In the genomic region with DNA sequence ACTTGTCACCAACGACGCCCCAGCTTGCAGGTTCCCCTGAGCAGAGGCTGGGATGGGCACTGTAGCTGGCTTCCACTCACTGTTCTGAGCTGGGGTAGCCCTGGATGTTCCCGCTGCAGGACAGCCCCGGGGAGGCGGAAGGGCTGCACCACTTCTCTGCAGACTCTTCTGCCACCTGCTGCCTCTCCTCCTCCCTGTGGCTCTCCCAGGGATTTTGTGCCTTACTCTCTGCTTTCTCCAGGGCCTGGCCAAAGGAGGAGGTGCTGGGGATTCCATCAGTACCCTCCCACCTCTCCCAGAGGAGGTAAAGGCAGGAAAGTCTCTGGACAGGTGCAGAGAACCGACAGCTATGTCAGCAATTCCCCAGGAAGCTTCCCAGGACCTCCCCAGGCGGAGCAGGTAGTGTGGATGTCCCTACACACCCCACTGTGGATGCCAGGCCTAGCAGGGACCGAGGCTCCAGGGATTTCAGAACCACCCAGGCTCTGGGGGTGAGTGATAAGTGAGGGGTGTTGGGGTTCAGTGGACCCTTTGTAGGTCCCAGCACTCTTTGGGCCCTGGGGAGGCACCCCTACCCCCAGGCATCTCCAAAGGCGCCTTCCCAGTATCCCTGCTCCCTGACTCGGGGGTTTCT, we compare ENCODE assay signal across 30 cellular contexts. TPM values are rescaled to one million over a fixed set of nuclear protein-coding genes. Genes with fewer than 3 reads are reported as not detected.
DNase-seq lines count a peak whose midpoint lies in the region; ATAC-seq and TF ChIP-seq lines count a peak whose summit lies in the region.
"Had no signal": no experiment of that assay in that cellular context is flagged by ENCODE, and none has a peak within 500 bp of the region (broad histone marks: within the 10 kb centered on the region; RNA-seq: fewer than 3 reads in every experiment).

No MANE protein-coding gene starts in this region.

- H3K9ac ChIP-seq in colonic mucosa (ENCODE audit: low read depth in 2 of 2, low read length in 2 of 2): no peak overlapping the region
- no peak overlapping the region for H3K9ac ChIP-seq in mesenchymal stem cell (ENCODE audit: low read length)
- H3K9ac ChIP-seq: KMS-11 had no signal

- no peak overlapping the region for H2AK5ac ChIP-seq in mesenchymal stem cell (ENCODE audit: low read length, severe bottlenecking)

- H3K4me3 ChIP-seq in left ventricle myocardium inferior (no peak overlapping the region), colonic mucosa (no peak overlapping the region), psoas muscle (no peak overlapping the region), uterus (no peak overlapping the region), mesenchymal stem cell (ENCODE audit: insufficient read depth in 1 of 2, low read depth in 1 of 2, low read length in 2 of 2) (no peak overlapping the region)
- H3K4me3 ChIP-seq: spleen had no signal

- H2BK15ac ChIP-seq in mesenchymal stem cell (ENCODE audit: low read depth, poor library complexity, severe bottlenecking): no peak overlapping the region

- no peak overlapping the region for H2BK12ac ChIP-seq in mesenchymal stem cell (ENCODE audit: low read length in 2 of 2)

- H3K18ac ChIP-seq in mesenchymal stem cell (ENCODE audit: low read depth in 1 of 2, low read length in 2 of 2): no peak overlapping the region

- H3K27ac ChIP-seq in left ventricle myocardium inferior (replicated peaks) (peak overlapping the region; percentile 90), colonic mucosa (peak overlapping the region; percentile 66), psoas muscle (peak overlapping the region; percentile 89), uterus (peak overlapping the region; percentile 92 to 96), mesenchymal stem cell (ENCODE audit: low read length, poor library complexity, severe bottlenecking) (no peak overlapping the region)
- H3K27ac ChIP-seq: KMS-11 had no signal

- H3K14ac ChIP-seq in mesenchymal stem cell (ENCODE audit: low read length in 2 of 2): no peak overlapping the region

- no peak for DNase-seq in left ventricle myocardium inferior
- DNase-seq in left cardiac atrium: no peak
- DNase-seq in colonic mucosa: no peak
- DNase-seq in psoas muscle: peak in 1 of 2 donors; percentile 49
- no peak for DNase-seq in uterus
- no peak for DNase-seq in mesenchymal stem cell
- no peak for DNase-seq in NCI-H1092 (lab: John Stamatoyannopoulos, UW)
- DNase-seq: ACHN; activated CD4-positive, alpha-beta memory T cell treated with anti-CD3 and anti-CD28 coated beads for 36 hours; activated CD4-positive, CD25-positive, alpha-beta regulatory T cell; activated naive CD4-positive, alpha-beta T cell treated with Interleukin-2 at 50 U/mL for 16 hours; amygdala; central memory CD4-positive, alpha-beta T cell; effector CD4-positive, alpha-beta T cell; NCI-H1048; NCI-H2029; NCI-H226; stimulated activated CD4-positive, alpha-beta T cell treated with anti-CD3 and anti-CD28 coated beads, Interleukin-4, amount 100 ng/mL, for 4 hours; T-helper 9 cell had no signal

- H3K27me3 ChIP-seq in left ventricle myocardium inferior (ENCODE audit: low read depth): no peaks in the 10 kb centered on the region
- no peaks in the 10 kb centered on the region for H3K27me3 ChIP-seq in colonic mucosa
- no peaks in the 10 kb centered on the region for H3K27me3 ChIP-seq in psoas muscle (ENCODE audit: insufficient read depth in 3 of 3, low read length in 2 of 3)
- no peaks in the 10 kb centered on the region for H3K27me3 ChIP-seq in uterus
- H3K27me3 ChIP-seq in mesenchymal stem cell (ENCODE audit: control insufficient read depth in 1 of 2, insufficient read depth in 1 of 2, low read length in 2 of 2): peaks cover 0 to 24% of the 10 kb centered on the region in 2 experiments

- no peak overlapping the region for H4K91ac ChIP-seq in mesenchymal stem cell (ENCODE audit: low read length)

- TF ChIP-seq CTCF in left ventricle myocardium inferior (IDR thresholded peaks at IDR 0.05; ENCODE audit: borderline replicate concordance): peak; percentile 13
- TF ChIP-seq CTCF in colonic mucosa (IDR thresholded peaks at IDR 0.05): no peak
- TF ChIP-seq CTCF in psoas muscle (IDR thresholded peaks at IDR 0.05): no peak
- TF ChIP-seq CTCF in uterus (IDR thresholded peaks at IDR 0.05): no peak

- peaks cover 38% of the 10 kb centered on the region for H3K36me3 ChIP-seq in left ventricle myocardium inferior
- H3K36me3 ChIP-seq in colonic mucosa: no peaks in the 10 kb centered on the region
- H3K36me3 ChIP-seq in psoas muscle (ENCODE audit: insufficient read depth in 1 of 2, low read depth in 1 of 2): peaks cover 0 to 48% of the 10 kb centered on the region in 2 donors
- H3K36me3 ChIP-seq in uterus: no peaks in the 10 kb centered on the region
- H3K36me3 ChIP-seq in mesenchymal stem cell (ENCODE audit: control insufficient read depth in 1 of 2, insufficient read depth in 2 of 2, low read depth in 1 of 2, low read length in 2 of 2): peaks cover 0 to 84% of the 10 kb centered on the region in 2 experiments

- H3K23ac ChIP-seq in mesenchymal stem cell (ENCODE audit: low read length in 2 of 2): no peak overlapping the region

- ATAC-seq in left cardiac atrium (no peak), psoas muscle (no peak), HG03439 (IDR thresholded peaks at IDR 0.05; ENCODE audit: unreplicated experiment) (no peak)
- ATAC-seq: SK-N-SH treated with all-trans-retinoic acid at 6 μM for 48 hours had no signal

- no peak overlapping the region for H3K4me2 ChIP-seq in mesenchymal stem cell (ENCODE audit: low read length, poor library complexity, severe bottlenecking)
- H3K4me2 ChIP-seq: KMS-11 had no signal

- H2AFZ ChIP-seq in mesenchymal stem cell (ENCODE audit: low read depth, low read length): no peak overlapping the region

- 72 to 77% (median 74%) methylated on average over 10 of the region's 10 CpGs for WGBS in psoas muscle, 3 donors
- WGBS in mesenchymal stem cell: 91% methylated on average over 9 of the region's 10 CpGs

- H2BK120ac ChIP-seq in mesenchymal stem cell (ENCODE audit: low read depth, low read length): no peak overlapping the region

- no peak for TF ChIP-seq POLR2A in uterus (IDR thresholded peaks at IDR 0.05)

- intact Hi-C loops in left ventricle myocardium inferior (cut with micrococcal nuclease) (no loop called here), left cardiac atrium (cut with DNase I) (no loop called here), colonic mucosa (cut with DNase I) (no loop called here), psoas muscle (cut with DNase I) (no loop called here), uterus (cut with DNase I; ENCODE audit: low total_unique reads) (no loop called here)

- H2BK5ac ChIP-seq in mesenchymal stem cell (ENCODE audit: low read depth, low read length, poor library complexity, severe bottlenecking): no peak overlapping the region

- no peak overlapping the region for H4K8ac ChIP-seq in mesenchymal stem cell (ENCODE audit: low read length)

- H3K4me1 ChIP-seq in left ventricle myocardium inferior (peaks cover 65% of the 10 kb centered on the region), colonic mucosa (peaks cover 22% of the 10 kb centered on the region), psoas muscle (peaks cover 44% of the 10 kb centered on the region), uterus (peaks cover 0 to 11% of the 10 kb centered on the region in 2 donors), mesenchymal stem cell (ENCODE audit: control insufficient read depth, insufficient read depth, low read depth, low read length) (peaks cover 47% of the 10 kb centered on the region)

- no peak overlapping the region for H3K4ac ChIP-seq in mesenchymal stem cell (ENCODE audit: low read depth in 1 of 2, low read length in 2 of 2)

- H3K9me3 ChIP-seq in left ventricle myocardium inferior (replicated peaks): no peaks in the 10 kb centered on the region
- H3K9me3 ChIP-seq in colonic mucosa: no peaks in the 10 kb centered on the region
- H3K9me3 ChIP-seq in psoas muscle: no peaks in the 10 kb centered on the region
- H3K9me3 ChIP-seq in uterus: no peaks in the 10 kb centered on the region
- no peaks in the 10 kb centered on the region for H3K9me3 ChIP-seq in mesenchymal stem cell (ENCODE audit: control insufficient read depth, low read length)
- H3K9me3 ChIP-seq: spleen had no signal

- H3K79me1 ChIP-seq in mesenchymal stem cell (replicated peaks; ENCODE audit: low read length, poor library complexity, severe bottlenecking): peaks cover 5% of the 10 kb centered on the region

RNA-seq across cellular contexts. Expression of a gene that starts 11.3 kb away (rescaled TPM):
- total RNA-seq in left ventricle myocardium inferior (15.3 TPM), left cardiac atrium (10 to 100 TPM in 1 of 2 donors, 1 to 10 TPM in 1; 9.0 to 21.7 TPM), colonic mucosa (10 to 100 TPM; 21.8 to 33.9 TPM), psoas muscle (10 to 100 TPM in 3 of 4 donors, 1 to 10 TPM in 1; 9.9 to 15.2 (median 14.0) TPM), uterus (10 to 100 TPM in 1 of 4 donors, 1 to 10 TPM in 2, under 1 TPM in 1; under 0.01 to 21.7 (median 3.1) TPM)
- 1 to 10 TPM; 1.0 to 4.4 (median 3.5) TPM for polyA plus RNA-seq in psoas muscle
- polyA plus RNA-seq in mesenchymal stem cell (2013, experiment 1 of 2): 6.2 TPM
- 5.8 TPM for polyA plus RNA-seq in mesenchymal stem cell (2013, experiment 2 of 2)
- polyA plus RNA-seq: CD14-positive monocyte had no signal

RNA-seq across cellular contexts. Expression of a gene that starts 24.3 kb away (rescaled TPM):
- total RNA-seq in left ventricle myocardium inferior (not detected), left cardiac atrium (not detected), colonic mucosa (not detected), psoas muscle (not detected), uterus (not detected)
- polyA plus RNA-seq in psoas muscle: not detected
- not detected for polyA plus RNA-seq in mesenchymal stem cell (2013, experiment 1 of 2)
- not detected for polyA plus RNA-seq in mesenchymal stem cell (2013, experiment 2 of 2)
- total RNA-seq: activated CD4-positive, alpha-beta memory T cell treated with anti-CD3 and anti-CD28 coated beads for 36 hours; H4; HT1080; mesothelial cell of epicardium; pulmonary artery endothelial cell; spleen had no signal
- polyA plus RNA-seq: CD14-positive monocyte, esophagus, neural cell, spleen had no signal

RNA-seq across cellular contexts. Expression of a gene that starts 37.4 kb away (rescaled TPM):
- total RNA-seq in left ventricle myocardium inferior (not detected), left cardiac atrium (not detected), colonic mucosa (not detected), psoas muscle (not detected), uterus (not detected)
- polyA plus RNA-seq in psoas muscle: not detected
- polyA plus RNA-seq in mesenchymal stem cell (2013, experiment 1 of 2): not detected
- polyA plus RNA-seq in mesenchymal stem cell (2013, experiment 2 of 2): not detected
- total RNA-seq: activated CD4-positive, alpha-beta memory T cell treated with anti-CD3 and anti-CD28 coated beads for 36 hours; H4; HT1080; mesothelial cell of epicardium; pulmonary artery endothelial cell; spleen had no signal
- polyA plus RNA-seq: CD14-positive monocyte, esophagus, neural cell, spleen had no signal

RNA-seq across cellular contexts. Expression of a gene that starts 47.5 kb away (rescaled TPM):
- total RNA-seq in left ventricle myocardium inferior (not detected), left cardiac atrium (not detected), colonic mucosa (not detected), psoas muscle (not detected), uterus (not detected)
- polyA plus RNA-seq in psoas muscle: not detected
- not detected for polyA plus RNA-seq in mesenchymal stem cell (2013, experiment 1 of 2)
- polyA plus RNA-seq in mesenchymal stem cell (2013, experiment 2 of 2): not detected
- total RNA-seq: activated CD4-positive, alpha-beta memory T cell treated with anti-CD3 and anti-CD28 coated beads for 36 hours; H4; HT1080; mesothelial cell of epicardium; pulmonary artery endothelial cell; spleen had no signal
- polyA plus RNA-seq: CD14-positive monocyte, esophagus, neural cell, spleen had no signal
